9 cellular contexts compared by ENCODE assay signal in the genomic region with DNA sequence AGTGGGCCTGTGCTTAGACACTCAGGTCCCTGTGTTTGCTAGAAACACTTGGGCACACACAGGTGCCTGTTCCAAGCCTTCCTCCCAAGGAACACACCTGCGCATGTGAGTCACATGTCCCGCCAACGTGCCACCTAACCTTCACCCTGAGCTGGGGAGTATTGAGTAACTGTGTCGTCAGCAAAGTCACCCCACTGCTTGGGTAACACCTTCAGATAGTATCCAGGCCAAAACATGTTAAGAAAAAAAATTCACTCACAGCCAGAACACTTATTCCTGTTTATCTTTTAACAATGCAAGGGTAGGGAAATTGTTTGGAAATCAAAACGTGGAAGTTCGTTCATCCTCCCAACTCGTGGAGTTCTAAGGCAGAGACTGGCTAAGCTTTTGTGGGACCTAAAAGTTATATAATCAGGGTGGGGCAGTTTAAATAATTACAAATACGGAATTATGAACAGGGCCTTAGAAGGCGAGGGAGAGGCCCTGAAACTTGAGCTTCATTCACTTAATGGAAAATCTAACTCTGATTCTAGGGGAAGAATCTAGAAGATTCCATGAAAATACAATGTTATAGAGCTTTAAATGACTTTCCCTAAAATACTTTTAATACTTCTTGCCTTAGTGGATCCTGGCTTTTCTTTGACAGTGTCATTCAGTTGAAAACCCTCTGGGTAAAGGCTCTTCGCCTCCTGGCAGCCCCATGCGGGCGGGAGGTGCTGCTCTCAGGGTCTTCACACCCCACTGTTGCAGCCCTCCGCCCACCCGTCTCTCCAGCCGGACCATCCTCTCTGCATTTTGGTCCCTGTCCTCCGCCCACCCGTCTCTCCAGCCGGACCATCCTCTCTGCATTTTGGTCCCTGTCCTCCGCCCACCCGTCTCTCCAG.
A peak's percentile ranks its signal among the peaks of the same experiment; 100 is the strongest.
DNase-seq lines count a peak whose midpoint lies in the region; ATAC-seq and FAIRE-seq lines count a peak whose summit lies in the region.
"Had no signal": no experiment of that assay in that cellular context is flagged by ENCODE, and none has a peak within 500 bp of the region (broad histone marks: within the 10 kb centered on the region; RNA-seq: fewer than 3 reads in every experiment).

No MANE protein-coding gene starts in this region.

- H3K4me1 Mint-ChIP-seq in activated naive CD8-positive, alpha-beta T cell (ENCODE audit: low read depth) = peaks cover 34% of the 10 kb centered on the region
- H3K4me1 Mint-ChIP-seq in activated naive CD8-positive, alpha-beta T cell treated with anti-CD3 and anti-CD28 coated beads, Interleukin-2, amount 50 U/mL, for 24 hours = peaks cover 23% of the 10 kb centered on the region
- H3K4me1 Mint-ChIP-seq in memory B cell = peaks cover 5% of the 10 kb centered on the region

- no peak for FAIRE-seq in GM19239 (lab: Jason Lieb, UNC)

- H3K27ac ChIP-seq in caudate nucleus (ENCODE audit: low read depth, low read length) = peak overlapping the region; percentile 99
- H3K27ac ChIP-seq: SJSA1 had no signal

- H3K36me3 Mint-ChIP-seq in activated naive CD8-positive, alpha-beta T cell = no peaks in the 10 kb centered on the region
- H3K36me3 Mint-ChIP-seq in activated naive CD8-positive, alpha-beta T cell treated with anti-CD3 and anti-CD28 coated beads, Interleukin-2, amount 50 U/mL, for 24 hours (ENCODE audit: low read depth) = no peaks in the 10 kb centered on the region
- H3K36me3 Mint-ChIP-seq in memory B cell = no peaks in the 10 kb centered on the region

- H3K9me3 Mint-ChIP-seq in activated naive CD8-positive, alpha-beta T cell (ENCODE audit: low read depth) = no peaks in the 10 kb centered on the region
- no peaks in the 10 kb centered on the region for H3K9me3 Mint-ChIP-seq in activated naive CD8-positive, alpha-beta T cell treated with anti-CD3 and anti-CD28 coated beads, Interleukin-2, amount 50 U/mL, for 24 hours
- peaks cover 3% of the 10 kb centered on the region for H3K9me3 Mint-ChIP-seq in memory B cell

- no peak for ATAC-seq in activated naive CD8-positive, alpha-beta T cell treated with anti-CD3 and anti-CD28 coated beads, Interleukin-2, amount 50 U/mL, for 24 hours
- ATAC-seq in memory B cell (ENCODE audit: low read depth) = peak; percentile 41
- no peak for ATAC-seq in stimulated activated naive CD8-positive, alpha-beta T cell treated with anti-CD3 and anti-CD28 coated beads, Interleukin-15, Interleukin-2, amounts not matched to agents 100 U/mL and 50 U/mL, for 24 hours

- no peak for DNase-seq in activated naive CD8-positive, alpha-beta T cell treated with anti-CD3 and anti-CD28 coated beads, Interleukin-2, amount 50 U/mL, for 24 hours
- peak in 52 of 61 donors; percentile 25 to 88 (median 60) for DNase-seq in caudate nucleus (lab: John Stamatoyannopoulos, UW)
- DNase-seq in memory B cell (ENCODE audit: low spot score in 2 of 2) = peak in 1 of 2 donors; percentile 24
- peak; percentile 34 for DNase-seq in stimulated activated naive CD8-positive, alpha-beta T cell treated with anti-CD3 and anti-CD28 coated beads, Interleukin-15, Interleukin-2, amounts not matched to agents 100 U/mL and 50 U/mL, for 24 hours
- no peak for DNase-seq in NCI-H345 (lab: John Stamatoyannopoulos, UW)
- DNase-seq in NCI-H1417 (lab: John Stamatoyannopoulos, UW) = no peak
- DNase-seq in GM19239 (ENCODE audit: insufficient read length, low spot score) = no peak

- peak overlapping the region; percentile 61 for H3K27ac Mint-ChIP-seq in activated naive CD8-positive, alpha-beta T cell
- H3K27ac Mint-ChIP-seq in activated naive CD8-positive, alpha-beta T cell treated with anti-CD3 and anti-CD28 coated beads, Interleukin-2, amount 50 U/mL, for 24 hours = no peak overlapping the region
- H3K27ac Mint-ChIP-seq in memory B cell = peak overlapping the region; percentile 73

- peak overlapping the region; percentile 46 for H3K4me3 Mint-ChIP-seq in activated naive CD8-positive, alpha-beta T cell
- H3K4me3 Mint-ChIP-seq in activated naive CD8-positive, alpha-beta T cell treated with anti-CD3 and anti-CD28 coated beads, Interleukin-2, amount 50 U/mL, for 24 hours = no peak overlapping the region
- H3K4me3 Mint-ChIP-seq in memory B cell = peak overlapping the region; percentile 15

- no peaks in the 10 kb centered on the region for H3K27me3 Mint-ChIP-seq in activated naive CD8-positive, alpha-beta T cell
- H3K27me3 Mint-ChIP-seq in activated naive CD8-positive, alpha-beta T cell treated with anti-CD3 and anti-CD28 coated beads, Interleukin-2, amount 50 U/mL, for 24 hours = no peaks in the 10 kb centered on the region
- no peaks in the 10 kb centered on the region for H3K27me3 Mint-ChIP-seq in memory B cell

Comparison
In these comparisons a context has a peak if more than half of its experiments do, and no peak if none do; other contexts are left out.
1. DNase-seq: peak in caudate nucleus (52 of 61) and stimulated activated naive CD8-positive, alpha-beta T cell treated with anti-CD3 and anti-CD28 coated beads, Interleukin-15, Interleukin-2, amounts not matched to agents 100 U/mL and 50 U/mL, for 24 hours (single experiment); none in activated naive CD8-positive, alpha-beta T cell treated with anti-CD3 and anti-CD28 coated beads, Interleukin-2, amount 50 U/mL, for 24 hours (single experiment), NCI-H345 (single experiment), NCI-H1417 (0 of 3) and GM19239 (single experiment).